22 cellular contexts compared by ENCODE assay signal in genomic region chr6:166221636-166222035, GRCh38. TPM values are rescaled to one million over a fixed set of nuclear protein-coding genes. Genes with fewer than 3 reads are reported as not detected.
"Had no signal": no experiment of that assay in that cellular context is flagged by ENCODE, and none has a peak within 500 bp of the region (broad histone marks: within the 10 kb centered on the region; RNA-seq: fewer than 3 reads in every experiment).

No MANE protein-coding gene starts in this region.

- H3K9me3 Mint-ChIP-seq: IgD-negative memory B cell had no signal

- H3K4me1 Mint-ChIP-seq: IgD-negative memory B cell had no signal

- H3K4me2 ChIP-seq: SK-N-SH had no signal

- H3K27ac ChIP-seq: HL-60, RWPE1 had no signal

- ATAC-seq: T-helper 17 cell had no signal

- DNase-seq: Kasumi-1, KG1, NCI-H1092, NCI-H1105 treated with DMSO at 0.1 percent for 48 hours, NCI-H1417 treated with DMSO at 0.1 percent for 48 hours, NCI-H187, NCI-H2029 treated with DMSO at 0.1 percent for 48 hours, NCI-H2227 treated with DMSO at 0.1 percent for 48 hours, NCI-H524, NCI-H526 treated with DMSO at 0.1 percent for 48 hours, NCI-H748 treated with DMSO at 0.1 percent for 48 hours, OCI-M1, SHP77, SK-N-SH, T-helper 17 cell had no signal

- H3K27ac Mint-ChIP-seq: IgD-negative memory B cell, T-helper 17 cell had no signal

- FAIRE-seq: HTR-8/SVneo, RCC 7860 had no signal

- H3K9me2 ChIP-seq: SK-N-SH had no signal

- H3K36me3 Mint-ChIP-seq: IgD-negative memory B cell had no signal

- H3K9ac ChIP-seq: SK-N-SH had no signal

- H3K4me3 Mint-ChIP-seq: T-helper 17 cell had no signal

- H3K9me3 ChIP-seq: SK-N-SH had no signal

RNA-seq across cellular contexts. Expression of gene TBXT, which starts 54.0 kb away (rescaled TPM):
- total RNA-seq: MCF 10A, SK-MEL-5, T-helper 17 cell had no signal
- polyA plus RNA-seq: IgD-negative memory B cell, SK-N-SH had no signal
